In the genomic region with DNA sequence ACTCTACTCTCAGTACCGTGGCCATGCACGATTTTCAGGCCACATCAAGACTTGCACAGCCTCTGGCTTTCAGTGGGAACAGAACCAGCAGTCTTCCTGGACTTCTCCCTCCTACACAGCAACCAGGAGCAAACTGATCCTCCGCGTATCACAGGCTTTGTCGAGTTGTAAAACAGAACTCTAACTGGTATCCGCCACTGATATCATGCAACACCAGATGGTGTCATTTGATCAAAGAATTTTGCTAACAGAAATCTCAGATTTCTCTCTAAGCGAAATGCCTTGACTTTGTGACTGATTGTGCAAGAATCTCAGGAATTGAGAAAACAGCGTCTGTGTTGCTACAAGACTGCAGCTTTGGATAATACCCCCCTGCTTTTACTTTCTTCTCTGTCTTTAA, we compare ENCODE assay signal across 9 cellular contexts.
DNase-seq lines count a peak whose midpoint lies in the region; ATAC-seq, FAIRE-seq and TF ChIP-seq lines count a peak whose summit lies in the region.
"Had no signal": no experiment of that assay in that cellular context is flagged by ENCODE, and none has a peak within 500 bp of the region (broad histone marks: within the 10 kb centered on the region; RNA-seq: fewer than 3 reads in every experiment).

No MANE protein-coding gene starts in this region.

- peak overlapping the region; percentile 36 for H2AFZ ChIP-seq in HCT116 (ENCODE audit: low read depth, low read length, poor library complexity, severe bottlenecking)
- H2AFZ ChIP-seq in astrocyte (ENCODE audit: low read depth, low read length): peak overlapping the region; percentile 16
- H2AFZ ChIP-seq in keratinocyte (ENCODE audit: control insufficient read depth, low read length): no peak overlapping the region

- no peak overlapping the region for H3K4me3 ChIP-seq in HCT116 (replicated peaks in 1 of 2; ENCODE audit: low read depth in 1 of 2, low read length in 2 of 2)
- no peak overlapping the region for H3K4me3 ChIP-seq in astrocyte (ENCODE audit: insufficient read depth, low read depth, low read length)
- H3K4me3 ChIP-seq in keratinocyte (ENCODE audit: control insufficient read depth in 2 of 3, extremely low read depth in 1 of 3, insufficient read depth in 2 of 3, low read depth in 1 of 3, low read length in 3 of 3): no peak overlapping the region
- peak overlapping the region; percentile 29 to 63 for H3K4me3 ChIP-seq in stomach smooth muscle (ENCODE audit: low read length in 2 of 2)
- no peak overlapping the region for H3K4me3 ChIP-seq in HAP-1

- POLR2A ChIA-PET in HCT116 (lab: Charles Lee): no interaction called here
- POLR2A ChIA-PET in HEK293T (lab: Yijun Ruan, JAX): no interaction called here

- BruUV-seq in HCT116 (replicated peaks; lab: Mats Ljungman, UMichigan): no TSS peak

- H3K9me3 ChIP-seq in HCT116 (ENCODE audit: control insufficient read depth in 1 of 2, insufficient read depth in 1 of 2, low read depth in 1 of 2, low read length in 2 of 2) (peaks cover 0 to 9% of the 10 kb centered on the region in 2 experiments; a peak in 1 of 4 replicates), astrocyte (ENCODE audit: insufficient read depth, low read depth, low read length) (peaks cover 4% of the 10 kb centered on the region), keratinocyte (ENCODE audit: control insufficient read depth, low read depth, low read length) (no peaks in the 10 kb centered on the region), stomach smooth muscle (ENCODE audit: control insufficient read depth in 2 of 2, low read length in 2 of 2) (no peaks in the 10 kb centered on the region), HAP-1 (no peaks in the 10 kb centered on the region)

- no peak overlapping the region for H3K27ac ChIP-seq in HCT116 (ENCODE audit: low read depth, low read length)
- peak overlapping the region; percentile 69 for H3K27ac ChIP-seq in astrocyte (ENCODE audit: low read depth, low read length)
- H3K27ac ChIP-seq in keratinocyte (ENCODE audit: control insufficient read depth, insufficient read depth, low read length): no peak overlapping the region
- peak overlapping the region; percentile 58 for H3K27ac ChIP-seq in stomach smooth muscle (ENCODE audit: low read length)

- H3K36me3 ChIP-seq in HCT116 (ENCODE audit: control insufficient read depth in 1 of 2, insufficient read depth in 2 of 2, low read length in 2 of 2): no peaks in the 10 kb centered on the region
- H3K36me3 ChIP-seq in astrocyte (ENCODE audit: insufficient read depth, low read length): no peaks in the 10 kb centered on the region
- H3K36me3 ChIP-seq in keratinocyte (ENCODE audit: control insufficient read depth in 2 of 2, extremely low read depth in 1 of 2, insufficient read depth in 2 of 2, low read length in 2 of 2): no peaks in the 10 kb centered on the region
- no peaks in the 10 kb centered on the region for H3K36me3 ChIP-seq in stomach smooth muscle (ENCODE audit: control insufficient read depth in 2 of 2, insufficient read depth in 2 of 2, low read length in 2 of 2)
- no peaks in the 10 kb centered on the region for H3K36me3 ChIP-seq in HAP-1 (replicated peaks)

- H3K9me3 Mint-ChIP-seq in astrocyte (ENCODE audit: unreplicated experiment) (peaks cover 20% of the 10 kb centered on the region), progenitor cell of endocrine pancreas (ENCODE audit: low read depth) (peaks cover 14% of the 10 kb centered on the region)

- RAD21 ChIA-PET in HCT116 (lab: Charles Lee; ENCODE audit: low non-redundant PET in 1 of 2, low total read pairs in 2 of 2, uncharacterized antibody in 2 of 2, unreplicated experiment in 2 of 2): no interaction called here

- H3K4me1 Mint-ChIP-seq in astrocyte (ENCODE audit: low read depth, unreplicated experiment) (peaks cover 16% of the 10 kb centered on the region), progenitor cell of endocrine pancreas (ENCODE audit: low read depth) (no peaks in the 10 kb centered on the region)

- CTCF ChIA-PET in HCT116 (lab: Charles Lee) (no interaction called here), HEK293T (lab: Yijun Ruan, JAX) (no interaction called here)

- dilution Hi-C loops in keratinocyte (cut with MboI; ENCODE audit: extremely low pct_ligation_motif_present, low sequenced_read_pairs): no loop called here

- peak; percentile 77 for TF ChIP-seq RAD21 in HCT116 (IDR thresholded peaks at IDR 0.05; ENCODE audit: low read depth)

- H3K27me3 ChIP-seq in HCT116 (ENCODE audit: insufficient read depth, low read length) (no peaks in the 10 kb centered on the region), astrocyte (ENCODE audit: insufficient read depth, low read length) (no peaks in the 10 kb centered on the region), keratinocyte (ENCODE audit: control insufficient read depth, extremely low read depth, insufficient read depth, low read length) (no peaks in the 10 kb centered on the region), stomach smooth muscle (ENCODE audit: control insufficient read depth in 1 of 2, insufficient read depth in 2 of 2, low read length in 2 of 2) (no peaks in the 10 kb centered on the region), HAP-1 (ENCODE audit: low read depth) (no peaks in the 10 kb centered on the region)

- H4K20me1 ChIP-seq in HCT116 (ENCODE audit: insufficient read depth): no peaks in the 10 kb centered on the region
- no peaks in the 10 kb centered on the region for H4K20me1 ChIP-seq in astrocyte (ENCODE audit: insufficient read depth, low read length)
- H4K20me1 ChIP-seq in keratinocyte (ENCODE audit: control insufficient read depth, extremely low read depth, insufficient read depth, low read length): no peaks in the 10 kb centered on the region

- peak; percentile 73 for ATAC-seq in HCT116

- DNase-seq in HCT116 (ENCODE audit: low read depth, low spot score): peak; percentile 19
- peak; percentile 94 for DNase-seq in astrocyte (ENCODE audit: low read depth)
- no peak for DNase-seq in keratinocyte (ENCODE audit: low read depth, low spot score)
- DNase-seq in HEK293T (ENCODE audit: extremely low spot score): no peak
- DNase-seq in HAP-1 (ENCODE audit: low spot score in 2 of 2): no peak
- no peak for DNase-seq in NCI-H2081 treated with DMSO at 0.1 percent for 48 hours (lab: John Stamatoyannopoulos, UW)
- no peak for DNase-seq in progenitor cell of endocrine pancreas (ENCODE audit: low spot score, unreplicated experiment)
- DNase-seq: activated CD4-positive, CD25-positive, alpha-beta regulatory T cell treated with anti-CD3 and anti-CD28 coated beads, Interleukin-2, amount 50 U/mL, for 72 hours had no signal

- H3K27me3 Mint-ChIP-seq in astrocyte (ENCODE audit: low read depth, unreplicated experiment) (no peaks in the 10 kb centered on the region), progenitor cell of endocrine pancreas (peaks cover 14% of the 10 kb centered on the region)

- H3K9me1 ChIP-seq in keratinocyte (ENCODE audit: control insufficient read depth, extremely low read depth, insufficient read depth, low read length): no peaks in the 10 kb centered on the region

- peak overlapping the region; percentile 93 for H3K27ac Mint-ChIP-seq in astrocyte (ENCODE audit: unreplicated experiment)
- no peak overlapping the region for H3K27ac Mint-ChIP-seq in progenitor cell of endocrine pancreas

- H3K4me3 Mint-ChIP-seq in astrocyte (ENCODE audit: unreplicated experiment): no peak overlapping the region
- H3K4me3 Mint-ChIP-seq in progenitor cell of endocrine pancreas (ENCODE audit: low read depth): no peak overlapping the region

- H3K4me2 ChIP-seq in HCT116 (ENCODE audit: low read length) (peak overlapping the region; percentile 51), astrocyte (ENCODE audit: low read length) (peak overlapping the region; percentile 57), keratinocyte (ENCODE audit: control insufficient read depth, extremely low read depth, insufficient read depth, low read depth, low read length) (peak overlapping the region; percentile 33)

- H3K79me2 ChIP-seq in HCT116 (ENCODE audit: insufficient read depth, low read length) (no peaks in the 10 kb centered on the region), astrocyte (ENCODE audit: insufficient read depth, low read length) (no peaks in the 10 kb centered on the region), keratinocyte (ENCODE audit: control insufficient read depth, insufficient read depth, low read length) (no peaks in the 10 kb centered on the region)

- TF ChIP-seq POLR2A in HCT116 (IDR thresholded peaks at IDR 0.05; ENCODE audit: borderline replicate concordance, extremely low read depth, insufficient read depth, insufficient read length): no peak

- H3K9ac ChIP-seq in HCT116 (ENCODE audit: low read length) (no peak overlapping the region), astrocyte (ENCODE audit: low read length) (peak overlapping the region; percentile 59), keratinocyte (ENCODE audit: control insufficient read depth, extremely low read depth, insufficient read depth, low read length) (no peak overlapping the region), stomach smooth muscle (ENCODE audit: low read length in 2 of 2) (peak overlapping the region; percentile 3 to 58)

- FAIRE-seq in astrocyte (lab: Jason Lieb, UNC) (peak; percentile 96), keratinocyte (lab: Jason Lieb, UNC) (peak; percentile 91)

- in situ Hi-C loops in HAP-1 (cut with MboI; ENCODE audit: low sequenced_read_pairs): no loop called here

- H3K4me1 ChIP-seq in HCT116 (ENCODE audit: control insufficient read depth in 1 of 2, insufficient read depth in 2 of 2, low read length in 2 of 2) (peaks cover 4 to 12% of the 10 kb centered on the region in 2 experiments; a peak in 3 of 4 replicates), astrocyte (ENCODE audit: insufficient read depth, low read length) (peaks cover 15% of the 10 kb centered on the region), keratinocyte (ENCODE audit: control insufficient read depth, extremely low read depth, insufficient read depth, low read length) (no peaks in the 10 kb centered on the region), stomach smooth muscle (ENCODE audit: control insufficient read depth, insufficient read depth, low read length) (peaks cover 6% of the 10 kb centered on the region), HAP-1 (no peaks in the 10 kb centered on the region)

- TF ChIP-seq CTCF in HCT116 (IDR thresholded peaks at IDR 0.05 in 2 of 3, conservative IDR thresholded peaks at IDR 0.05 in 1 of 3; ENCODE audit: borderline replicate concordance in 1 of 3, insufficient read depth in 1 of 3, low read depth in 2 of 3, low read length in 2 of 3) (peak in 2 of 3 experiments; percentile 26 to 56; a peak in 3 of 6 replicates), astrocyte (IDR thresholded peaks at IDR 0.05; ENCODE audit: insufficient read depth, low read depth, low read length) (peak; percentile 54), keratinocyte (optimal IDR thresholded peaks at IDR 0.05 in 1 of 3, IDR thresholded peaks at IDR 0.05 in 1 of 3, conservative IDR thresholded peaks at IDR 0.05 in 1 of 3; ENCODE audit: extremely low read depth in 1 of 3, insufficient read depth in 2 of 3, low read length in 3 of 3) (peak in 2 of 3 experiments; percentile 36 to 42), progenitor cell of endocrine pancreas (IDR thresholded peaks at IDR 0.05; ENCODE audit: unreplicated experiment) (no peak)

- H3K36me3 Mint-ChIP-seq in astrocyte (ENCODE audit: low read depth, unreplicated experiment) (peaks cover 2% of the 10 kb centered on the region), progenitor cell of endocrine pancreas (ENCODE audit: insufficient read depth) (no peaks in the 10 kb centered on the region)

- intact Hi-C loops in HCT116 (cut with micrococcal nuclease): no loop called here

- no peaks in the 10 kb centered on the region for H3K9me2 ChIP-seq in HCT116 (ENCODE audit: insufficient read depth)

Comparison
In these comparisons a context has a peak if more than half of its experiments do, and no peak if none do; other contexts are left out.
1. DNase-seq: peak in HCT116 (single experiment) and astrocyte (single experiment); none in keratinocyte (single experiment), HEK293T (single experiment), HAP-1 (0 of 2), NCI-H2081 treated with DMSO at 0.1 percent for 48 hours (single experiment) and progenitor cell of endocrine pancreas (single experiment).
2. H3K27ac ChIP-seq: peak in astrocyte (single experiment) and stomach smooth muscle (single experiment); none in HCT116 (single experiment) and keratinocyte (single experiment).
3. H3K4me3 ChIP-seq: peak in stomach smooth muscle (2 of 2); none in HCT116 (0 of 2), astrocyte (single experiment), keratinocyte (0 of 3) and HAP-1 (single experiment).
4. H3K9ac ChIP-seq: peak in astrocyte (single experiment) and stomach smooth muscle (2 of 2); none in HCT116 (single experiment) and keratinocyte (single experiment).
5. Peak in every context shown above with its lines, with median percentiles within 50 percentile points of each other: H3K4me2 ChIP-seq.